Comparison of ENCODE assay signal across 14 cellular contexts in genomic region chr1:29281531-29281930, GRCh38. TPM values are rescaled to one million over a fixed set of nuclear protein-coding genes. Genes with fewer than 3 reads are reported as not detected.
A peak's percentile ranks its signal among the peaks of the same experiment; 100 is the strongest.
DNase-seq lines count a peak whose midpoint lies in the region; ATAC-seq, FAIRE-seq and TF ChIP-seq lines count a peak whose summit lies in the region.
"Had no signal": no experiment of that assay in that cellular context is flagged by ENCODE, and none has a peak within 500 bp of the region (broad histone marks: within the 10 kb centered on the region; RNA-seq: fewer than 3 reads in every experiment).

No MANE protein-coding gene starts in this region.

- H3K27ac ChIP-seq in K562 (ENCODE audit: extremely low read depth, low read depth, low read length) (no peak overlapping the region), thyroid gland (no peak overlapping the region)
- H3K27ac ChIP-seq: A549 had no signal

- no peaks in the 10 kb centered on the region for H3K27me3 Mint-ChIP-seq in nephron (ENCODE audit: low read depth)

- BruUV-seq in K562 (replicated peaks; lab: Mats Ljungman, UMichigan) = no TSS peak

- H3K79me2 ChIP-seq in K562 (ENCODE audit: control insufficient read depth, insufficient read depth, low read length) = no peaks in the 10 kb centered on the region

- H3K36me3 Mint-ChIP-seq in nephron (ENCODE audit: low read depth) = peaks cover 13% of the 10 kb centered on the region
- H3K36me3 Mint-ChIP-seq: CD14-positive monocyte; CD8-positive, alpha-beta T cell had no signal

- no peaks in the 10 kb centered on the region for H3K9me3 Mint-ChIP-seq in nephron

- no peak overlapping the region for H3K4me2 ChIP-seq in K562 (ENCODE audit: insufficient read depth, low read length)
- H3K4me2 ChIP-seq: A549 had no signal

- H3K4me3 ChIP-seq in K562 (no peak overlapping the region), thyroid gland (replicated peaks in 1 of 3) (no peak overlapping the region)
- H3K4me3 ChIP-seq: A549 had no signal

- H3K9me1 ChIP-seq in K562 (ENCODE audit: control insufficient read depth, insufficient read depth, low read length) = no peaks in the 10 kb centered on the region

- in situ Hi-C loops in K562 (cut with MboI) = no loop called here

- peaks cover 4 to 16% of the 10 kb centered on the region in 2 experiments for H3K27me3 ChIP-seq in K562 (ENCODE audit: control insufficient read depth in 2 of 2, insufficient read depth in 2 of 2, low read length in 2 of 2)
- H3K27me3 ChIP-seq in thyroid gland = no peaks in the 10 kb centered on the region

- no peaks in the 10 kb centered on the region for H4K20me1 ChIP-seq in K562 (replicated peaks; ENCODE audit: control insufficient read depth, insufficient read depth, low read length)

- TF ChIP-seq POLR2A in K562 (conservative IDR thresholded peaks at IDR 0.05) (no peak), thyroid gland (IDR thresholded peaks at IDR 0.05) (no peak)

- no peak overlapping the region for H3K4me3 Mint-ChIP-seq in nephron
- H3K4me3 Mint-ChIP-seq: CD14-positive monocyte; CD8-positive, alpha-beta T cell had no signal

- peaks cover 24% of the 10 kb centered on the region for H3K4me1 Mint-ChIP-seq in nephron

- 39% methylated on average over 4 of the region's 4 CpGs for WGBS in K562 (ENCODE audit: insufficient coverage, low coverage, missing lambda C conversion rate)
- 69 to 73% methylated on average over 4 of the region's 4 CpGs for WGBS in thyroid gland, 2 donors

- intact Hi-C loops in K562 (cut with micrococcal nuclease) (no loop called here), thyroid gland (cut with DNase I) (no loop called here)

- FAIRE-seq in K562 (lab: Jason Lieb, UNC) = peak; percentile 26
- FAIRE-seq: A549, GM12892 had no signal

- H2AFZ ChIP-seq in K562 (ENCODE audit: low read depth, low read length) = no peak overlapping the region

- ATAC-seq in K562 (no peak), GM18909 (IDR thresholded peaks at IDR 0.05; ENCODE audit: poor library complexity, unreplicated experiment) (no peak), GM18511 (IDR thresholded peaks at IDR 0.05; ENCODE audit: unreplicated experiment) (no peak)
- ATAC-seq: A549; CD8-positive, alpha-beta T cell had no signal

- no peak for TF ChIP-seq RAD21 in K562 (CRISPR knock-in tag; conservative IDR thresholded peaks at IDR 0.05 in 1 of 2, IDR thresholded peaks at IDR 0.05 in 1 of 2)

- TF ChIP-seq CTCF in K562 (IDR thresholded peaks at IDR 0.05 in 2 of 3, conservative IDR thresholded peaks at IDR 0.05 in 1 of 3; ENCODE audit: insufficient read depth in 2 of 3, low read depth in 1 of 3, low read length in 3 of 3) (no peak), nephron (IDR thresholded peaks at IDR 0.05; ENCODE audit: unreplicated experiment in 3 of 3) (no peak), thyroid gland (IDR thresholded peaks at IDR 0.05) (no peak)

- TF ChIP-seq EP300 in K562 (IDR thresholded peaks at IDR 0.05; ENCODE audit: low read length) = no peak

- H3K9me3 ChIP-seq in K562 (replicated peaks; ENCODE audit: control insufficient read depth, insufficient read depth, low read depth, low read length) = no peaks in the 10 kb centered on the region
- H3K9me3 ChIP-seq in thyroid gland = no peaks in the 10 kb centered on the region
- H3K9me3 ChIP-seq: A549 had no signal

- H3K9ac ChIP-seq in K562 (ENCODE audit: insufficient read depth in 1 of 2, low read depth in 2 of 2, low read length in 2 of 2) = no peak overlapping the region

- DNase-seq in RPMI7951 (ENCODE audit: low read depth) (peak; percentile 54), K562 (ENCODE audit: extremely low read depth in 1 of 4, low spot score in 3 of 4) (no peak), thyroid gland (no peak)
- DNase-seq: CD8-positive, alpha-beta T cell; COR-L47; DMS153; DMS79 treated with DMSO at 0.1 percent for 48 hours; GDM1 had no signal

- H3K4me1 ChIP-seq in K562 (replicated peaks in 1 of 2; ENCODE audit: control insufficient read depth in 2 of 2, insufficient read depth in 2 of 2, low read length in 2 of 2) (peaks cover 11 to 25% of the 10 kb centered on the region in 2 experiments; a peak in 4 of 5 replicates), thyroid gland (no peaks in the 10 kb centered on the region)

- H3K27ac Mint-ChIP-seq in nephron = peak overlapping the region in 2 of 3 experiments; percentile 61 to 82
- H3K27ac Mint-ChIP-seq: CD8-positive, alpha-beta T cell had no signal

- CTCF ChIA-PET in K562 (lab: Yijun Ruan, JAX; ENCODE audit: low intra/inter-chr PET ratio) = no interaction called here

- POLR2A ChIA-PET in K562 (lab: Yijun Ruan, JAX) = interaction anchor here (1.4 kb wide), 1 partner anchor 36 kb away, joined by 3 read pairs; no protein-coding TSS in a partner anchor

- H3K36me3 ChIP-seq in K562 (ENCODE audit: control insufficient read depth, insufficient read depth, low read length) (no peaks in the 10 kb centered on the region), thyroid gland (peaks cover 0 to 5% of the 10 kb centered on the region in 2 donors)

TF ChIP-seq in K562, 482 proteins besides CTCF, POLR2A, EP300 and RAD21 (continues in another document):
- TF ChIP-seq ZBTB11 (CRISPR knock-in tag; IDR thresholded peaks at IDR 0.05) (no peak), ZNF224 (CRISPR knock-in tag; IDR thresholded peaks at IDR 0.05) (no peak), CEBPG (CRISPR knock-in tag; IDR thresholded peaks at IDR 0.05) (no peak), CEBPG (tag; conservative IDR thresholded peaks at IDR 0.05 in 1 of 2, IDR thresholded peaks at IDR 0.05 in 1 of 2) (no peak), SRF (CRISPR knock-in tag; IDR thresholded peaks at IDR 0.05) (no peak), TBL1XR1 (IDR thresholded peaks at IDR 0.05; ENCODE audit: low read length in 2 of 2) (no peak)

RNA-seq across cellular contexts. Expression of gene PTPRU, which starts 45.2 kb away (rescaled TPM):
- total RNA-seq in RPMI7951 (2014; rRNA removed; shearing (Covaris generic)) = 14.1 and 26.2 TPM in 2 replicates
- 4.9 and 9.4 TPM in 2 replicates for total RNA-seq in K562 (2011; cell fraction: chromatin; rRNA removed; ENCODE audit: low replicate concordance)
- 10.3 and 12.5 TPM in 2 replicates for total RNA-seq in K562 (2011; cell fraction: nucleolus; rRNA removed)
- 6.5 and 6.9 TPM in 2 replicates for total RNA-seq in K562 (2011; cell fraction: nucleoplasm; rRNA removed)
- total RNA-seq in K562 (2014; rRNA removed) (2.9 and 4.3 TPM in 2 replicates), K562 (2014; rRNA removed; fragmentation: Illumina TruSeq; extraction: Trizol) (0.22 and 0.44 TPM in 2 replicates), K562 (2015; rRNA removed; fragmentation: Illumina TruSeq; extraction: Trizol) (0.64 and 1.0 TPM in 2 replicates), K562 (2021) (2.7 and 3.1 TPM in 2 replicates), thyroid gland (10 to 100 TPM; 12.4 to 30.0 (median 17.9) TPM)
- polyA plus RNA-seq in K562 (2011; rRNA removed) (0.92 and 4.0 TPM in 2 replicates), K562 (2014; fragmentation: Illumina TruSeq; extraction: Trizol) (1.3 and 1.7 TPM in 2 replicates), K562 (2014; fragmentation: Nextera tagmentation; extraction: Ambion mirVana) (under 1 TPM; 0.01 to 0.03 TPM), K562 (2014; rRNA removed) (1.5 and 2.5 TPM in 2 replicates)
- 2.5 and 3.9 TPM in 2 replicates for polyA plus RNA-seq in K562 (2011; cell fraction: cytosol; rRNA removed)
- 6.1 and 10.5 TPM in 2 replicates for polyA plus RNA-seq in K562 (2011; cell fraction: nucleus; rRNA removed)
- 2.2 and 4.7 TPM in 2 replicates for polyA plus RNA-seq in K562 (2012)
- polyA minus RNA-seq in K562 (2011; rRNA and poly(A)+ RNA removed) = 0.91 and 2.5 TPM in 2 replicates
- 1.7 and 6.4 TPM in 2 replicates for polyA minus RNA-seq in K562 (2011; cell fraction: cytosol; rRNA and poly(A)+ RNA removed)
- polyA minus RNA-seq in K562 (2011; cell fraction: nucleus; rRNA and poly(A)+ RNA removed) = 3.6 and 6.8 TPM in 2 replicates

RNA-seq across cellular contexts. Expression of gene MECR, which starts 50.8 kb away (rescaled TPM):
- 32.7 and 34.0 TPM in 2 replicates for total RNA-seq in RPMI7951 (2014; rRNA removed; shearing (Covaris generic))
- 106 and 162 TPM in 2 replicates for total RNA-seq in K562 (2011; cell fraction: chromatin; rRNA removed; ENCODE audit: low replicate concordance)
- total RNA-seq in K562 (2011; cell fraction: nucleolus; rRNA removed) = 106 and 111 TPM in 2 replicates
- 98.9 and 104 TPM in 2 replicates for total RNA-seq in K562 (2011; cell fraction: nucleoplasm; rRNA removed)
- 42.9 and 48.1 TPM in 2 replicates for total RNA-seq in K562 (2014; rRNA removed)
- 29.2 and 35.9 TPM in 2 replicates for total RNA-seq in K562 (2014; rRNA removed; fragmentation: Illumina TruSeq; extraction: Trizol)
- 27.5 and 30.4 TPM in 2 replicates for total RNA-seq in K562 (2015; rRNA removed; fragmentation: Illumina TruSeq; extraction: Trizol)
- 48.8 and 51.2 TPM in 2 replicates for total RNA-seq in K562 (2021)
- polyA plus RNA-seq in K562 (2011; rRNA removed) = 43.7 and 57.2 TPM in 2 replicates
- polyA plus RNA-seq in K562 (2011; cell fraction: cytosol; rRNA removed) = 46.1 and 47.4 TPM in 2 replicates
- polyA plus RNA-seq in K562 (2011; cell fraction: nucleus; rRNA removed) = 51.0 and 58.5 TPM in 2 replicates
- polyA plus RNA-seq in K562 (2012) = 39.0 and 47.8 TPM in 2 replicates
- 52.8 and 58.3 TPM in 2 replicates for polyA plus RNA-seq in K562 (2014; fragmentation: Illumina TruSeq; extraction: Trizol)
- polyA plus RNA-seq in K562 (2014; fragmentation: Nextera tagmentation; extraction: Ambion mirVana) = 10 to 100 TPM; 10.4 to 18.0 TPM
- 58.6 and 61.2 TPM in 2 replicates for polyA plus RNA-seq in K562 (2014; rRNA removed)
- polyA minus RNA-seq in K562 (2011; rRNA and poly(A)+ RNA removed) = 44.6 and 48.9 TPM in 2 replicates
- 25.6 and 31.0 TPM in 2 replicates for polyA minus RNA-seq in K562 (2011; cell fraction: cytosol; rRNA and poly(A)+ RNA removed)
- polyA minus RNA-seq in K562 (2011; cell fraction: nucleus; rRNA and poly(A)+ RNA removed) = 33.3 and 39.5 TPM in 2 replicates
- 10 to 100 TPM; 10.2 to 30.9 (median 18.0) TPM for total RNA-seq in thyroid gland
